23 cellular contexts compared by ENCODE assay signal in the genomic region with DNA sequence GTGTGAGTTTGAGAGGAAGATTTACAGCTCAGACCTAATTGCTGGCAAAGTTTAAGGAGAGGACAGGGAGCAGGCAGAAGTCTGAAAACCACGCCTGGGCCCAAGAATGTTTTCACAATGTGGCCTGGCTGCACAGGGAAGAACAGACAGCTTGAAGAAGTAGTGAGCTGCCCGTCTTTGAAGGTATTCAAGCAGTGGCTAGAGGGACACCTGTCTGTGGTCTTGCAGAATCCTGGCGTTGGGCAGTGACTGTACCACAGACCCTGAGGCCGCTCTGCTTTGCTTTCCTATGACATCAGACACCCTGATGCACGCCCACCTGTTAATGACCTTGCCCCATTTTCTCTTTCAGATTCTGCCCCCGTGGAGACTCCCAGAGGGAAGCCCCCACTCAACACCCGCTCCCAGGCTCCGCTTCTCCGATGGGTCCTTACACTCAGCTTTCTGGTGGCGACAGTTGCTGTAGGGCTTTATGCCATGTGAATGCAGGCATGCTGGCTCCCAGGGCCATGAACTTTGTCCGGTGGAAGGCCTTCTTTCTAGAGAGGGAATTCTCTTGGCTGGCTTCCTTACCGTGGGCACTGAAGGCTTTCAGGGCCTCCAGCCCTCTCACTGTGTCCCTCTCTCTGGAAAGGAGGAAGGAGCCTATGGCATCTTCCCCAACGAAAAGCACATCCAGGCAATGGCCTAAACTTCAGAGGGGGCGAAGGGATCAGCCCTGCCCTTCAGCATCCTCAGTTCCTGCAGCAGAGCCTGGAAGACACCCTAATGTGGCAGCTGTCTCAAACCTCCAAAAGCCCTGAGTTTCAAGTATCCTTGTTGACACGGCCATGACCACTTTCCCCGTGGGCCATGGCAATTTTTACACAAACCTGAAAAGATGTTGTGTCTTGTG. TPM values are rescaled to one million over a fixed set of nuclear protein-coding genes. Genes with fewer than 3 reads are reported as not detected.
DNase-seq lines count a peak whose midpoint lies in the region; ATAC-seq, FAIRE-seq and TF ChIP-seq lines count a peak whose summit lies in the region.
"Had no signal": no experiment of that assay in that cellular context is flagged by ENCODE, and none has a peak within 500 bp of the region (broad histone marks: within the 10 kb centered on the region; RNA-seq: fewer than 3 reads in every experiment).

No MANE protein-coding gene starts in this region.

- BruUV-seq in K562 (replicated peaks; lab: Mats Ljungman, UMichigan) (no TSS peak), mammary epithelial cell (replicated peaks; lab: Mats Ljungman, UMichigan) (no TSS peak)

- H4K20me1 ChIP-seq in K562 (replicated peaks; ENCODE audit: control insufficient read depth, insufficient read depth, low read length): no peaks in the 10 kb centered on the region
- no peaks in the 10 kb centered on the region for H4K20me1 ChIP-seq in mammary epithelial cell (ENCODE audit: insufficient read depth, low read length)

- no peak for TF ChIP-seq EP300 in K562 (IDR thresholded peaks at IDR 0.05; ENCODE audit: low read length)

- H3K27ac Mint-ChIP-seq in HFFc6: 0 out of 2 replicates have a peak overlapping the region, but pooled peaks have one; percentile 11
- H3K27ac Mint-ChIP-seq in natural killer cell: peak overlapping the region; percentile 75 to 78
- H3K27ac Mint-ChIP-seq: mesothelial cell of epicardium had no signal

- no peak for DNase-seq in HFFc6
- no peak for DNase-seq in K562 (ENCODE audit: extremely low read depth in 1 of 4, low spot score in 3 of 4)
- no peak for DNase-seq in natural killer cell
- DNase-seq in thoracic aorta (ENCODE audit: low spot score): no peak
- no peak for DNase-seq in mammary epithelial cell
- no peak for DNase-seq in NOMO-1 treated with DMSO at 0.1 percent for 48 hours (lab: John Stamatoyannopoulos, UW; ENCODE audit: unreplicated experiment)
- no peak for DNase-seq in activated T-cell treated with anti-CD3 and anti-CD28 coated beads for 4 hours
- DNase-seq: activated CD4-positive, CD25-positive, alpha-beta regulatory T cell treated with anti-CD3 and anti-CD28 coated beads, Interleukin-2, amount 50 U/mL, for 72 hours; activated effector memory CD4-positive, alpha-beta T cell treated with Interleukin-2 at 50 U/mL for 16 hours; BE2C; cortex of kidney; GDM1; H7; kidney glomerular epithelial cell; NCI-H146; retina; T1000 had no signal

- H3K4me3 ChIP-seq in K562: no peak overlapping the region
- no peak overlapping the region for H3K4me3 ChIP-seq in thoracic aorta
- H3K4me3 ChIP-seq in mammary epithelial cell (replicated peaks in 1 of 3; ENCODE audit: insufficient read depth in 1 of 3, low read depth in 2 of 3, low read length in 3 of 3): no peak overlapping the region
- H3K4me3 ChIP-seq: breast epithelium, transverse colon had no signal

- FAIRE-seq in K562 (lab: Jason Lieb, UNC): no peak
- FAIRE-seq: frontal cortex had no signal

- H3K79me2 ChIP-seq in K562 (ENCODE audit: control insufficient read depth, insufficient read depth, low read length): no peaks in the 10 kb centered on the region
- H3K79me2 ChIP-seq in mammary epithelial cell (ENCODE audit: insufficient read depth, low read length): no peaks in the 10 kb centered on the region

- H3K27me3 Mint-ChIP-seq in HFFc6 (ENCODE audit: insufficient read depth) (peaks cover 8% of the 10 kb centered on the region), natural killer cell (ENCODE audit: low read depth in 2 of 2) (no peaks in the 10 kb centered on the region)

- H2AFZ ChIP-seq in K562 (ENCODE audit: low read depth, low read length) (peak overlapping the region; percentile 77), mammary epithelial cell (ENCODE audit: low read depth, low read length) (no peak overlapping the region)

- TF ChIP-seq CTCF in HFFc6 (IDR thresholded peaks at IDR 0.05) (no peak), K562 (IDR thresholded peaks at IDR 0.05 in 2 of 3, conservative IDR thresholded peaks at IDR 0.05 in 1 of 3; ENCODE audit: insufficient read depth in 2 of 3, low read depth in 1 of 3, low read length in 3 of 3) (no peak), natural killer cell (IDR thresholded peaks at IDR 0.05) (no peak), thoracic aorta (IDR thresholded peaks at IDR 0.05) (no peak), mammary epithelial cell (conservative IDR thresholded peaks at IDR 0.05 in 1 of 2, IDR thresholded peaks at IDR 0.05 in 1 of 2; ENCODE audit: extremely low read depth in 1 of 2, insufficient read depth in 1 of 2, low read depth in 1 of 2, low read length in 2 of 2) (no peak)

- 60% methylated on average over 12 of the region's 16 CpGs for WGBS in K562 (ENCODE audit: insufficient coverage, low coverage, missing lambda C conversion rate)
- WGBS in mammary epithelial cell (ENCODE audit: low coverage, missing lambda C conversion rate): 83% methylated on average over 16 of the region's 16 CpGs

- CTCF ChIA-PET in K562 (lab: Yijun Ruan, JAX; ENCODE audit: low intra/inter-chr PET ratio): no interaction called here
- CTCF ChIA-PET in mammary epithelial cell (lab: Charles Lee; ENCODE audit: low non-redundant PET): no interaction called here

- dilution Hi-C loops in mammary epithelial cell (cut with HindIII; ENCODE audit: low sequenced_read_pairs): no loop called here

- in situ Hi-C loops in K562 (cut with MboI) (no loop called here), mammary epithelial cell (cut with MboI; ENCODE audit: low sequenced_read_pairs in 2 of 2) (no loop called here)

- H3K36me3 ChIP-seq in K562 (ENCODE audit: control insufficient read depth, insufficient read depth, low read length) (no peaks in the 10 kb centered on the region), thoracic aorta (peaks cover 6% of the 10 kb centered on the region), mammary epithelial cell (ENCODE audit: insufficient read depth, low read length) (no peaks in the 10 kb centered on the region)
- H3K36me3 ChIP-seq: BE2C, breast epithelium had no signal

- TF ChIP-seq POLR2A in K562 (conservative IDR thresholded peaks at IDR 0.05): no peak

- H3K4me3 Mint-ChIP-seq in HFFc6 (no peak overlapping the region), natural killer cell (no peak overlapping the region)
- H3K4me3 Mint-ChIP-seq: mesothelial cell of epicardium had no signal

- H3K4me1 ChIP-seq in K562 (replicated peaks in 1 of 2; ENCODE audit: control insufficient read depth in 2 of 2, insufficient read depth in 2 of 2, low read length in 2 of 2) (peaks cover 0 to 9% of the 10 kb centered on the region in 2 experiments; a peak in 3 of 5 replicates), thoracic aorta (ENCODE audit: control insufficient read depth in 1 of 2, low read depth in 2 of 2) (peaks cover 0 to 15% of the 10 kb centered on the region in 2 donors), mammary epithelial cell (ENCODE audit: insufficient read depth, low read length) (no peaks in the 10 kb centered on the region)
- H3K4me1 ChIP-seq: BE2C, breast epithelium had no signal

- no peaks in the 10 kb centered on the region for H3K9me1 ChIP-seq in K562 (ENCODE audit: control insufficient read depth, insufficient read depth, low read length)

- H3K9me3 Mint-ChIP-seq in HFFc6 (no peaks in the 10 kb centered on the region), natural killer cell (no peaks in the 10 kb centered on the region)
- H3K9me3 Mint-ChIP-seq: mesothelial cell of epicardium had no signal

- H3K27me3 ChIP-seq in K562 (ENCODE audit: control insufficient read depth in 2 of 2, insufficient read depth in 2 of 2, low read length in 2 of 2) (no peaks in the 10 kb centered on the region), thoracic aorta (replicated peaks; ENCODE audit: insufficient read depth) (no peaks in the 10 kb centered on the region), mammary epithelial cell (ENCODE audit: insufficient read depth, low read length) (no peaks in the 10 kb centered on the region)
- H3K27me3 ChIP-seq: BE2C, breast epithelium, transverse colon had no signal

- POLR2A ChIA-PET in K562 (lab: Yijun Ruan, JAX): no interaction called here

- H3K4me1 Mint-ChIP-seq in HFFc6 (ENCODE audit: low read depth) (no peaks in the 10 kb centered on the region), natural killer cell (peaks cover 3 to 10% of the 10 kb centered on the region in 2 donors)

- ATAC-seq in K562: no peak
- ATAC-seq in natural killer cell: peak in 1 of 3 donors; percentile 10
- ATAC-seq in thoracic aorta (ENCODE audit: insufficient number of reproducible peaks, low FRiP score, low read depth): no peak
- ATAC-seq in GM19455 (IDR thresholded peaks at IDR 0.05; ENCODE audit: unreplicated experiment): no peak

- H3K9ac ChIP-seq in K562 (ENCODE audit: insufficient read depth in 1 of 2, low read depth in 2 of 2, low read length in 2 of 2): peak overlapping the region in 1 of 2 experiments; percentile 77; a peak in 1 of 4 replicates
- no peak overlapping the region for H3K9ac ChIP-seq in mammary epithelial cell (ENCODE audit: insufficient read depth, low read length)

- H3K9me3 ChIP-seq in K562 (replicated peaks; ENCODE audit: control insufficient read depth, insufficient read depth, low read depth, low read length) (no peaks in the 10 kb centered on the region), thoracic aorta (no peaks in the 10 kb centered on the region), mammary epithelial cell (replicated peaks; ENCODE audit: insufficient read depth, low read length) (no peaks in the 10 kb centered on the region)
- H3K9me3 ChIP-seq: BE2C, breast epithelium, transverse colon had no signal

- H3K27ac ChIP-seq in K562 (ENCODE audit: extremely low read depth, low read depth, low read length) (peak overlapping the region; percentile 49; the same call in 1 of the 3 replicates), thoracic aorta (peak overlapping the region; percentile 7 to 25), mammary epithelial cell (ENCODE audit: insufficient read depth, low read depth, low read length) (no peak overlapping the region)
- H3K27ac ChIP-seq: breast epithelium, RWPE1 had no signal

- TF ChIP-seq RAD21 in K562 (CRISPR knock-in tag; conservative IDR thresholded peaks at IDR 0.05 in 1 of 2, IDR thresholded peaks at IDR 0.05 in 1 of 2): no peak

- H3K4me2 ChIP-seq in K562 (ENCODE audit: insufficient read depth, low read length) (no peak overlapping the region), mammary epithelial cell (ENCODE audit: insufficient read depth, low read depth, low read length) (no peak overlapping the region)

- intact Hi-C loops in K562 (cut with micrococcal nuclease) (no loop called here), natural killer cell (cut with micrococcal nuclease) (no loop called here), mammary epithelial cell (cut with micrococcal nuclease) (no loop called here)

- H3K36me3 Mint-ChIP-seq in HFFc6 (ENCODE audit: low read depth) (peaks cover 20% of the 10 kb centered on the region), natural killer cell (no peaks in the 10 kb centered on the region)
- H3K36me3 Mint-ChIP-seq: mesothelial cell of epicardium had no signal

RNA-seq across cellular contexts. Expression of gene MCM5, which starts 6.6 kb away (rescaled TPM):
- total RNA-seq in HFFc6 (2021; fragmentation: NEBNext Ultra II Directional; extraction: Animal tissue kit (Norgen Biotek cat#: 25700)): 10 to 100 TPM; 41.1 to 96.3 (median 79.9) TPM
- total RNA-seq in K562 (2011; cell fraction: chromatin; rRNA removed; ENCODE audit: low replicate concordance): 102 and 198 TPM in 2 replicates
- 132 and 145 TPM in 2 replicates for total RNA-seq in K562 (2011; cell fraction: nucleolus; rRNA removed)
- 131 and 138 TPM in 2 replicates for total RNA-seq in K562 (2011; cell fraction: nucleoplasm; rRNA removed)
- 102 and 119 TPM in 2 replicates for total RNA-seq in K562 (2014; rRNA removed)
- 35.3 and 53.6 TPM in 2 replicates for total RNA-seq in K562 (2014; rRNA removed; fragmentation: Illumina TruSeq; extraction: Trizol)
- 64.2 and 66.9 TPM in 2 replicates for total RNA-seq in K562 (2015; rRNA removed; fragmentation: Illumina TruSeq; extraction: Trizol)
- 173 and 180 TPM in 2 replicates for total RNA-seq in K562 (2021)
- polyA plus RNA-seq in K562 (2011; rRNA removed): 66.1 and 116 TPM in 2 replicates
- 55.6 and 87.5 TPM in 2 replicates for polyA plus RNA-seq in K562 (2011; cell fraction: cytosol; rRNA removed)
- 193 and 217 TPM in 2 replicates for polyA plus RNA-seq in K562 (2011; cell fraction: nucleus; rRNA removed)
- polyA plus RNA-seq in K562 (2012): 118 and 169 TPM in 2 replicates
- 65.1 and 91.4 TPM in 2 replicates for polyA plus RNA-seq in K562 (2014; fragmentation: Illumina TruSeq; extraction: Trizol)
- polyA plus RNA-seq in K562 (2014; fragmentation: Nextera tagmentation; extraction: Ambion mirVana): 10 to 100 TPM in 1 of 2 experiments, 1 to 10 TPM in 1; 5.6 to 11.8 TPM
- 72.4 and 73.5 TPM in 2 replicates for polyA plus RNA-seq in K562 (2014; rRNA removed)
- polyA minus RNA-seq in K562 (2011; rRNA and poly(A)+ RNA removed): 76.7 and 97.6 TPM in 2 replicates
- 111 and 112 TPM in 2 replicates for polyA minus RNA-seq in K562 (2011; cell fraction: cytosol; rRNA and poly(A)+ RNA removed)
- 71.9 and 112 TPM in 2 replicates for polyA minus RNA-seq in K562 (2011; cell fraction: nucleus; rRNA and poly(A)+ RNA removed)
- total RNA-seq in natural killer cell: 10 to 100 TPM; 59.3 to 73.8 (median 61.5) TPM
- 10 to 100 TPM; 18.1 to 53.1 TPM for total RNA-seq in thoracic aorta
- total RNA-seq in mammary epithelial cell: 10 to 100 TPM; 12.0 to 72.5 TPM
- polyA plus RNA-seq in mammary epithelial cell: 91.1 TPM
- 92.6 TPM for polyA minus RNA-seq in mammary epithelial cell

RNA-seq across cellular contexts. Expression of gene HMOX1, which starts 12.5 kb away (rescaled TPM):
- total RNA-seq in HFFc6 (2021; fragmentation: NEBNext Ultra II Directional; extraction: Animal tissue kit (Norgen Biotek cat#: 25700)): 100 to 1,000 TPM in 1 of 6 experiments, 10 to 100 TPM in 5; 51.2 to 117 (median 56.2) TPM
- total RNA-seq in K562 (2011; cell fraction: chromatin; rRNA removed; ENCODE audit: low replicate concordance): not detected in 2 replicates
- total RNA-seq in K562 (2011; cell fraction: nucleolus; rRNA removed): not detected in 2 replicates
- not detected in 2 replicates for total RNA-seq in K562 (2011; cell fraction: nucleoplasm; rRNA removed)
- total RNA-seq in K562 (2014; rRNA removed): not detected in 2 replicates
- total RNA-seq in K562 (2014; rRNA removed; fragmentation: Illumina TruSeq; extraction: Trizol): not detected in 2 replicates
- not detected in 2 replicates for total RNA-seq in K562 (2015; rRNA removed; fragmentation: Illumina TruSeq; extraction: Trizol)
- 0.20 TPM in 1 of 2 replicates, not detected in the other for total RNA-seq in K562 (2021)
- 0.05 TPM in 1 of 2 replicates, not detected in the other for polyA plus RNA-seq in K562 (2011; rRNA removed)
- polyA plus RNA-seq in K562 (2011; cell fraction: cytosol; rRNA removed): 0.04 and 0.21 TPM in 2 replicates
- not detected in 2 replicates for polyA plus RNA-seq in K562 (2011; cell fraction: nucleus; rRNA removed)
- not detected in 2 replicates for polyA plus RNA-seq in K562 (2012)
- polyA plus RNA-seq in K562 (2014; fragmentation: Illumina TruSeq; extraction: Trizol): not detected in 2 replicates
- polyA plus RNA-seq in K562 (2014; fragmentation: Nextera tagmentation; extraction: Ambion mirVana): not detected
- not detected in 2 replicates for polyA plus RNA-seq in K562 (2014; rRNA removed)
- not detected in 2 replicates for polyA minus RNA-seq in K562 (2011; rRNA and poly(A)+ RNA removed)
- polyA minus RNA-seq in K562 (2011; cell fraction: cytosol; rRNA and poly(A)+ RNA removed): not detected in 2 replicates
- polyA minus RNA-seq in K562 (2011; cell fraction: nucleus; rRNA and poly(A)+ RNA removed): not detected in 2 replicates
- total RNA-seq in natural killer cell: 10 to 100 TPM in 2 of 3 donors, 1 to 10 TPM in 1; 7.5 to 61.6 (median 15.9) TPM
- 100 to 1,000 TPM in 1 of 2 donors, 10 to 100 TPM in 1; 28.3 to 332 TPM for total RNA-seq in thoracic aorta
- total RNA-seq in mammary epithelial cell: 100 to 1,000 TPM in 1 of 2 donors, 10 to 100 TPM in 1; 14.1 to 217 TPM
- polyA plus RNA-seq in mammary epithelial cell: 9.2 TPM
- polyA minus RNA-seq in mammary epithelial cell: 12.8 TPM

Comparison
In these comparisons a context has a peak if more than half of its experiments do, and no peak if none do; other contexts are left out.
1. RNA of gene HMOX1, which starts 12.5 kb away (total RNA-seq): 28.3 to 332 TPM in thoracic aorta, 14.1 to 217 TPM in mammary epithelial cell, 51.2 to 117 TPM in HFFc6 and 7.5 to 61.6 TPM in natural killer cell; 0.20 TPM in K562; every median in the first group is over 4 times any median in the second.